8 cellular contexts compared by ENCODE assay signal in genomic region chr17:56597495-56597990, GRCh38. TPM values are rescaled to one million over a fixed set of nuclear protein-coding genes. Genes with fewer than 3 reads are reported as not detected.
DNase-seq lines count a peak whose midpoint lies in the region; ATAC-seq and TF ChIP-seq lines count a peak whose summit lies in the region.

No MANE protein-coding gene starts in this region.

- H3K27ac Mint-ChIP-seq in mesothelial cell of epicardium = peak overlapping the region; percentile 88

- H3K27me3 Mint-ChIP-seq in mesothelial cell of epicardium (ENCODE audit: low read depth) = peaks cover 27% of the 10 kb centered on the region

- TF ChIP-seq CTCF in AG04450 (IDR thresholded peaks at IDR 0.05; ENCODE audit: low read depth, low read length) (no peak), HFF-Myc (IDR thresholded peaks at IDR 0.05; ENCODE audit: low read depth, low read length, missing control alignments) (no peak), mesothelial cell of epicardium (IDR thresholded peaks at IDR 0.05; ENCODE audit: unreplicated experiment) (no peak), GM13976 (IDR thresholded peaks at IDR 0.05; ENCODE audit: borderline replicate concordance, control extremely low read depth, extremely low read depth, insufficient read depth, missing control alignments) (no peak)

- H3K27ac ChIP-seq in AG04450 (ENCODE audit: low read depth, low read length) = no peak overlapping the region

- POLR2A ChIA-PET in AG04450 (lab: Yijun Ruan, JAX) = no interaction called here

- H3K4me1 Mint-ChIP-seq in mesothelial cell of epicardium = peaks cover 37% of the 10 kb centered on the region

- ATAC-seq in HG02798 (IDR thresholded peaks at IDR 0.05; ENCODE audit: poor library complexity, unreplicated experiment) = no peak

- H3K9me3 ChIP-seq in AG04450 (ENCODE audit: control insufficient read depth, insufficient read depth, low read length) = no peaks in the 10 kb centered on the region; the same call in 1 of the 2 replicates

- H3K27me3 ChIP-seq in AG04450 (ENCODE audit: control insufficient read depth, insufficient read depth, low read length) = peaks cover 3% of the 10 kb centered on the region

- H3K9me3 Mint-ChIP-seq in mesothelial cell of epicardium = no peaks in the 10 kb centered on the region

- CTCF ChIA-PET in AG04450 (lab: Charles Lee) = interaction anchor here (12.6 kb wide), 1 partner anchor 119 kb away, joined by 272 read pairs; no protein-coding TSS in a partner anchor

- H3K36me3 Mint-ChIP-seq in mesothelial cell of epicardium = no peaks in the 10 kb centered on the region

- DNase-seq in AG04450 (ENCODE audit: low read depth, low spot score) (no peak), HFF-Myc (ENCODE audit: extremely low read depth, low read depth) (no peak), mesothelial cell of epicardium (ENCODE audit: low spot score in 2 of 2, unreplicated experiment in 2 of 2) (peak; percentile 83 to 91), mucosa of gallbladder (ENCODE audit: low spot score) (no peak), NCI-H345 (lab: John Stamatoyannopoulos, UW) (no peak), GM13976 (ENCODE audit: low spot score) (no peak)
- DNase-seq in activated naive CD4-positive, alpha-beta T cell treated with anti-CD3 and anti-CD28 coated beads, Interleukin-2, amount 50 U/mL, for 16 hours = peak; percentile 33

- peak overlapping the region; percentile 47 for H3K4me3 ChIP-seq in AG04450 (ENCODE audit: low read depth, low read length)
- peak overlapping the region; percentile 44 for H3K4me3 ChIP-seq in HFF-Myc (replicated peaks; ENCODE audit: low read depth, low read length)

- in situ Hi-C loops in GM13976 (cut with MboI; ENCODE audit: low sequenced_read_pairs, unreplicated experiment) = no loop called here

- H3K4me3 Mint-ChIP-seq in mesothelial cell of epicardium = peak overlapping the region; percentile 67

RNA-seq across cellular contexts. Expression of gene NOG, which starts 4.0 kb away (rescaled TPM):
- polyA plus RNA-seq in AG04450 (2011; rRNA removed) = 0.64 and 0.97 TPM in 2 replicates
- polyA minus RNA-seq in AG04450 (2011; rRNA and poly(A)+ RNA removed) = 0.48 and 0.64 TPM in 2 replicates
- total RNA-seq in mesothelial cell of epicardium = 13.2 to 13.7 TPM (median 13.4 TPM) in 3 replicates
- total RNA-seq in mucosa of gallbladder = 0.20 TPM

Comparison
In these comparisons a context has a peak if more than half of its experiments do, and no peak if none do; other contexts are left out.
1. DNase-seq: peak in activated naive CD4-positive, alpha-beta T cell treated with anti-CD3 and anti-CD28 coated beads, Interleukin-2, amount 50 U/mL, for 16 hours (single experiment) and mesothelial cell of epicardium (2 of 2); none in AG04450 (single experiment), HFF-Myc (single experiment), mucosa of gallbladder (single experiment), NCI-H345 (single experiment) and GM13976 (single experiment).
2. RNA of gene NOG, which starts 4.0 kb away (total RNA-seq): 13.2 to 13.7 TPM in mesothelial cell of epicardium; 0.20 TPM in mucosa of gallbladder (single experiment); every median in the first group is over 10 times any median in the second.